In genomic region chr10:56624082-56624481, GRCh38 we compare ENCODE assay signal across 20 cellular contexts.
DNase-seq lines count a peak whose midpoint lies in the region; ATAC-seq and TF ChIP-seq lines count a peak whose summit lies in the region.
"Had no signal": no experiment of that assay in that cellular context is flagged by ENCODE, and none has a peak within 500 bp of the region (broad histone marks: within the 10 kb centered on the region; RNA-seq: fewer than 3 reads in every experiment).

No MANE protein-coding gene starts in this region.

- POLR2A ChIA-PET in CD8-positive, alpha-beta T cell (lab: Charles Lee): no interaction called here

- CTCF ChIA-PET in CD8-positive, alpha-beta T cell (lab: Charles Lee): no interaction called here

- H3K27me3 Mint-ChIP-seq in activated naive CD8-positive, alpha-beta T cell treated with anti-CD3 and anti-CD28 coated beads for 36 hours: no peaks in the 10 kb centered on the region
- no peaks in the 10 kb centered on the region for H3K27me3 Mint-ChIP-seq in CD8-positive, alpha-beta T cell (ENCODE audit: low read depth)
- H3K27me3 Mint-ChIP-seq: activated CD8-positive, alpha-beta T cell treated with anti-CD3 and anti-CD28 coated beads for 36 hours; naive B cell had no signal

- peaks cover 0 to 19% (median 9%) of the 10 kb centered on the region in 6 donors for H3K4me1 ChIP-seq in spleen
- H3K4me1 ChIP-seq in CD8-positive, alpha-beta T cell (ENCODE audit: insufficient read depth, low read length): no peaks in the 10 kb centered on the region

- no peak for DNase-seq in activated naive CD8-positive, alpha-beta T cell treated with anti-CD3 and anti-CD28 coated beads for 36 hours
- DNase-seq in spleen (no peak), retina (no peak)
- DNase-seq in CD8-positive, alpha-beta T cell: no peak
- DNase-seq: activated CD8-positive, alpha-beta T cell treated with anti-CD3 and anti-CD28 coated beads for 36 hours; activated gamma-delta T cell treated with Interleukin-2 at 50 U/mL for 16 hours; endodermal cell; HFFc6; IMR-90; kidney glomerular epithelial cell; naive B cell; NCI-H1436; NCI-H774; SIG-M5; stimulated activated CD4-positive, alpha-beta T cell treated with anti-CD3 and anti-CD28 coated beads, Interleukin-4, amount 100 ng/mL, for 4 hours; stimulated activated naive CD4-positive, alpha-beta T cell had no signal

- peaks cover 3% of the 10 kb centered on the region for H3K9me3 Mint-ChIP-seq in activated naive CD8-positive, alpha-beta T cell treated with anti-CD3 and anti-CD28 coated beads for 36 hours
- H3K9me3 Mint-ChIP-seq in CD8-positive, alpha-beta T cell: peaks cover 7% of the 10 kb centered on the region
- H3K9me3 Mint-ChIP-seq: endodermal cell had no signal

- peak; percentile 69 for ATAC-seq in GM18502 (IDR thresholded peaks at IDR 0.05; ENCODE audit: poor library complexity, unreplicated experiment)
- peak; percentile 52 for ATAC-seq in GM19452 (IDR thresholded peaks at IDR 0.05; ENCODE audit: unreplicated experiment)
- peak; percentile 63 for ATAC-seq in HG02763 (IDR thresholded peaks at IDR 0.05; ENCODE audit: unreplicated experiment)
- ATAC-seq in HG03432 (IDR thresholded peaks at IDR 0.05; ENCODE audit: unreplicated experiment): peak; percentile 66
- ATAC-seq in CD8-positive, alpha-beta T cell: no peak
- ATAC-seq: activated CD8-positive, alpha-beta T cell treated with anti-CD3 and anti-CD28 coated beads for 36 hours had no signal

- H3K27me3 ChIP-seq in spleen (replicated peaks in 1 of 7): no peaks in the 10 kb centered on the region
- no peaks in the 10 kb centered on the region for H3K27me3 ChIP-seq in CD8-positive, alpha-beta T cell (ENCODE audit: insufficient read depth, low read length)

- H3K4me3 Mint-ChIP-seq in activated naive CD8-positive, alpha-beta T cell treated with anti-CD3 and anti-CD28 coated beads for 36 hours: no peak overlapping the region
- no peak overlapping the region for H3K4me3 Mint-ChIP-seq in CD8-positive, alpha-beta T cell
- H3K4me3 Mint-ChIP-seq: activated CD8-positive, alpha-beta T cell treated with anti-CD3 and anti-CD28 coated beads for 36 hours; endodermal cell; HFFc6 had no signal

- H3K4me1 Mint-ChIP-seq in activated naive CD8-positive, alpha-beta T cell treated with anti-CD3 and anti-CD28 coated beads for 36 hours: no peaks in the 10 kb centered on the region
- H3K4me1 Mint-ChIP-seq in CD8-positive, alpha-beta T cell (ENCODE audit: low read depth): no peaks in the 10 kb centered on the region
- H3K4me1 Mint-ChIP-seq: endodermal cell had no signal

- no peaks in the 10 kb centered on the region for H3K9me3 ChIP-seq in spleen
- no peaks in the 10 kb centered on the region for H3K9me3 ChIP-seq in CD8-positive, alpha-beta T cell (ENCODE audit: low read length)

- intact Hi-C loops in spleen (cut with DNase I; ENCODE audit: low total_unique reads): no loop called here
- intact Hi-C loops in CD8-positive, alpha-beta T cell (cut with DNase I, micrococcal nuclease): no loop called here

- H3K36me3 ChIP-seq in spleen: no peaks in the 10 kb centered on the region
- no peaks in the 10 kb centered on the region for H3K36me3 ChIP-seq in CD8-positive, alpha-beta T cell (ENCODE audit: insufficient read depth, low read length)

- no peak overlapping the region for H3K27ac Mint-ChIP-seq in activated naive CD8-positive, alpha-beta T cell treated with anti-CD3 and anti-CD28 coated beads for 36 hours
- H3K27ac Mint-ChIP-seq in CD8-positive, alpha-beta T cell: no peak overlapping the region
- H3K27ac Mint-ChIP-seq: activated CD8-positive, alpha-beta T cell treated with anti-CD3 and anti-CD28 coated beads for 36 hours; endodermal cell; HFFc6 had no signal

- H3K27ac ChIP-seq in spleen: no peak overlapping the region
- H3K27ac ChIP-seq in CD8-positive, alpha-beta T cell (ENCODE audit: low read depth, low read length): no peak overlapping the region

- no peak overlapping the region for H3K4me3 ChIP-seq in spleen
- H3K4me3 ChIP-seq in CD8-positive, alpha-beta T cell (ENCODE audit: low read depth, low read length): no peak overlapping the region

- no peak for TF ChIP-seq POLR2A in spleen (IDR thresholded peaks at IDR 0.05)

- TF ChIP-seq CTCF in spleen (IDR thresholded peaks at IDR 0.05 in 8 of 11, conservative IDR thresholded peaks at IDR 0.05 in 3 of 11): no peak
- no peak for TF ChIP-seq CTCF in CD8-positive, alpha-beta T cell (IDR thresholded peaks at IDR 0.05)

- no peaks in the 10 kb centered on the region for H3K36me3 Mint-ChIP-seq in activated naive CD8-positive, alpha-beta T cell treated with anti-CD3 and anti-CD28 coated beads for 36 hours
- no peaks in the 10 kb centered on the region for H3K36me3 Mint-ChIP-seq in CD8-positive, alpha-beta T cell
- H3K36me3 Mint-ChIP-seq: naive B cell had no signal
